In the genomic region with DNA sequence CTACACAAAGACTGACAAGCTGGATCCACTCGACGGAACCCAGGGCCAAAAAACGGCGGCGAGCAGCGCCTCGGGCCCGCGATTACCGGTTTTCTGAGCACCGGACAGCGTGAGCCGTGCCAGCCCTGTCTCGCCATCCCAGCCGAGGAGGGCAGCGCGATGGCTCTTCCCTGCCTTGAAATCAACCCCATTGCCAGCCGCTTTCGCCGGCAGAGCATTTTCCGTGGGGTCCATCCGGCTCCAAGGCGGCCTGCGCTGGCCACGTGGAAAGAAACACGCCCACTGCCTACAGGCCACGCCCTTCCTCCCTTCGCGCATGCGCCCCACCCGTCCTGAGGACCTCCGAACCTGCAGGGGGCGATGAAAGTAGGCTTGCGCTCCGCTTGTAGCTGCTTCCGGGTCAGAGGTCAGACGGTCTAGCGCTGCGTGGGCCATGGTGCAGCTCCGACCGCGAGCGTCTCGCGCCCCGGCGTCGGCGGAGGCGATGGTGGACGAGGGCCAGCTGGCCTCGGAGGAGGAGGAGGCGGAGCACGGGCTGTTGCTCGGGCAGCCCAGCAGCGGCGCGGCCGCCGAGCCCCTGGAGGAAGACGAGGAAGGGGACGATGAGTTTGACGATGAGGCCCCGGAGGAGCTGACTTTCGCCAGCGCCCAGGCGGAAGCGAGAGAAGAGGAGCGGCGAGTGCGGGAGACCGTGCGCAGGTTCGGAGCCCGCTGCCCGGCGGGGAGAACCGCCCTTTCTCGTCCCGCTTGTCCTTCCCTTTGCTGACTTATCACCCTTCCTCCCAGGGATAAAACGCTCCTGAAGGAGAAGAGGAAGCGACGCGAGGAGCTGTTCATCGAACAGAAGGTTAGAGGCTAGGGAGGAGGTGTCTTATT, we compare ENCODE assay signal across 1 cellular context.
TF ChIP-seq lines count a peak whose summit lies in the region.

Gene NOL7 (plus strand): TSS at position 410 of the 876 bp plus-strand sequence. CDS start 24 bp downstream, at position 434.

TF ChIP-seq in K562, 482 proteins besides CTCF, POLR2A, EP300 and RAD21 (continued from another document and continues in another):
- TF ChIP-seq, protein P1, sequence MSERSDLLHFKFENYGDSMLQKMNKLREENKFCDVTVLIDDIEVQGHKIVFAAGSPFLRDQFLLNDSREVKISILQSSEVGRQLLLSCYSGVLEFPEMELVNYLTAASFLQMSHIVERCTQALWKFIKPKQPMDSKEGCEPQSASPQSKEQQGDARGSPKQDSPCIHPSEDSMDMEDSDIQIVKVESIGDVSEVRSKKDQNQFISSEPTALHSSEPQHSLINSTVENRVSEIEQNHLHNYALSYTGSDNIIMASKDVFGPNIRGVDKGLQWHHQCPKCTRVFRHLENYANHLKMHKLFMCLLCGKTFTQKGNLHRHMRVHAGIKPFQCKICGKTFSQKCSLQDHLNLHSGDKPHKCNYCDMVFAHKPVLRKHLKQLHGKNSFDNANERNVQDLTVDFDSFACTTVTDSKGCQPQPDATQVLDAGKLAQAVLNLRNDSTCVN (CRISPR knock-in tag; IDR thresholded peaks at IDR 0.05) = 0 out of 2 replicates have a peak, but pooled peaks have one; percentile 8
- TF ChIP-seq ZNF507 (tag; conservative IDR thresholded peaks at IDR 0.05) = no peak
- peak; percentile 67 for TF ChIP-seq RAD51 (IDR thresholded peaks at IDR 0.05; ENCODE audit: borderline replicate concordance, low read depth)
- peak; percentile 100 for TF ChIP-seq THAP12 (CRISPR knock-in tag; IDR thresholded peaks at IDR 0.05)
- TF ChIP-seq PCBP1 (IDR thresholded peaks at IDR 0.05; ENCODE audit: low read depth, low read length, poor library complexity, severe bottlenecking) = peak; percentile 91
- peak; percentile 93 for TF ChIP-seq USF1 (CRISPR knock-in tag; IDR thresholded peaks at IDR 0.05)
- TF ChIP-seq, protein P2, sequence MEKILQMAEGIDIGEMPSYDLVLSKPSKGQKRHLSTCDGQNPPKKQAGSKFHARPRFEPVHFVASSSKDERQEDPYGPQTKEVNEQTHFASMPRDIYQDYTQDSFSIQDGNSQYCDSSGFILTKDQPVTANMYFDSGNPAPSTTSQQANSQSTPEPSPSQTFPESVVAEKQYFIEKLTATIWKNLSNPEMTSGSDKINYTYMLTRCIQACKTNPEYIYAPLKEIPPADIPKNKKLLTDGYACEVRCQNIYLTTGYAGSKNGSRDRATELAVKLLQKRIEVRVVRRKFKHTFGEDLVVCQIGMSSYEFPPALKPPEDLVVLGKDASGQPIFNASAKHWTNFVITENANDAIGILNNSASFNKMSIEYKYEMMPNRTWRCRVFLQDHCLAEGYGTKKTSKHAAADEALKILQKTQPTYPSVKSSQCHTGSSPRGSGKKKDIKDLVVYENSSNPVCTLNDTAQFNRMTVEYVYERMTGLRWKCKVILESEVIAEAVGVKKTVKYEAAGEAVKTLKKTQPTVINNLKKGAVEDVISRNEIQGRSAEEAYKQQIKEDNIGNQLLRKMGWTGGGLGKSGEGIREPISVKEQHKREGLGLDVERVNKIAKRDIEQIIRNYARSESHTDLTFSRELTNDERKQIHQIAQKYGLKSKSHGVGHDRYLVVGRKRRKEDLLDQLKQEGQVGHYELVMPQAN (IDR thresholded peaks at IDR 0.05; ENCODE audit: borderline replicate concordance) = peak; percentile 100
- no peak for TF ChIP-seq DEAF1 (CRISPR knock-in tag; IDR thresholded peaks at IDR 0.05)
- peak; percentile 93 for TF ChIP-seq TARDBP (IDR thresholded peaks at IDR 0.05)
- TF ChIP-seq TRIM24 (IDR thresholded peaks at IDR 0.05) = peak in 1 of 2 experiments; percentile 60; a peak in 1 of 4 replicates
- peak; percentile 86 for TF ChIP-seq GTF2E2 (tag; IDR thresholded peaks at IDR 0.05)
- peak; percentile 87 for TF ChIP-seq ZNF263 (CRISPR knock-in tag; IDR thresholded peaks at IDR 0.05; ENCODE audit: borderline replicate concordance)
- peak; percentile 97 for TF ChIP-seq MXD1 (CRISPR knock-in tag; IDR thresholded peaks at IDR 0.05; ENCODE audit: borderline replicate concordance, poor library complexity, severe bottlenecking)
- peak; percentile 100 for TF ChIP-seq EP400 (IDR thresholded peaks at IDR 0.05)
- TF ChIP-seq, protein P3, sequence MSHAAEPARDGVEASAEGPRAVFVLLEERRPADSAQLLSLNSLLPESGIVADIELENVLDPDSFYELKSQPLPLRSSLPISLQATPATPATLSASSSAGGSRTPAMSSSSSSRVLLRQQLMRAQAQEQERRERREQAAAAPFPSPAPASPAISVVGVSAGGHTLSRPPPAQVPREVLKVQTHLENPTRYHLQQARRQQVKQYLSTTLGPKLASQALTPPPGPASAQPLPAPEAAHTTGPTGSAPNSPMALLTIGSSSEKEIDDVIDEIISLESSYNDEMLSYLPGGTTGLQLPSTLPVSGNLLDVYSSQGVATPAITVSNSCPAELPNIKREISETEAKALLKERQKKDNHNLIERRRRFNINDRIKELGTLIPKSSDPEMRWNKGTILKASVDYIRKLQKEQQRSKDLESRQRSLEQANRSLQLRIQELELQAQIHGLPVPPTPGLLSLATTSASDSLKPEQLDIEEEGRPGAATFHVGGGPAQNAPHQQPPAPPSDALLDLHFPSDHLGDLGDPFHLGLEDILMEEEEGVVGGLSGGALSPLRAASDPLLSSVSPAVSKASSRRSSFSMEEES (CRISPR knock-in tag; IDR thresholded peaks at IDR 0.05) = no peak
- TF ChIP-seq BACH1 (tag; IDR thresholded peaks at IDR 0.05) = no peak
- TF ChIP-seq HBP1 (CRISPR knock-in tag; IDR thresholded peaks at IDR 0.05) = peak; percentile 54
- no peak for TF ChIP-seq PCBP2 (IDR thresholded peaks at IDR 0.05; ENCODE audit: low read depth, low read length, poor library complexity, severe bottlenecking)
- TF ChIP-seq ZNF165 (CRISPR knock-in tag; IDR thresholded peaks at IDR 0.05; ENCODE audit: borderline replicate concordance) = peak; percentile 73; the same call in 1 of the 2 replicates
- peak; percentile 90 for TF ChIP-seq TAF9B (IDR thresholded peaks at IDR 0.05; ENCODE audit: partially characterized antibody)
- TF ChIP-seq, protein P4, sequence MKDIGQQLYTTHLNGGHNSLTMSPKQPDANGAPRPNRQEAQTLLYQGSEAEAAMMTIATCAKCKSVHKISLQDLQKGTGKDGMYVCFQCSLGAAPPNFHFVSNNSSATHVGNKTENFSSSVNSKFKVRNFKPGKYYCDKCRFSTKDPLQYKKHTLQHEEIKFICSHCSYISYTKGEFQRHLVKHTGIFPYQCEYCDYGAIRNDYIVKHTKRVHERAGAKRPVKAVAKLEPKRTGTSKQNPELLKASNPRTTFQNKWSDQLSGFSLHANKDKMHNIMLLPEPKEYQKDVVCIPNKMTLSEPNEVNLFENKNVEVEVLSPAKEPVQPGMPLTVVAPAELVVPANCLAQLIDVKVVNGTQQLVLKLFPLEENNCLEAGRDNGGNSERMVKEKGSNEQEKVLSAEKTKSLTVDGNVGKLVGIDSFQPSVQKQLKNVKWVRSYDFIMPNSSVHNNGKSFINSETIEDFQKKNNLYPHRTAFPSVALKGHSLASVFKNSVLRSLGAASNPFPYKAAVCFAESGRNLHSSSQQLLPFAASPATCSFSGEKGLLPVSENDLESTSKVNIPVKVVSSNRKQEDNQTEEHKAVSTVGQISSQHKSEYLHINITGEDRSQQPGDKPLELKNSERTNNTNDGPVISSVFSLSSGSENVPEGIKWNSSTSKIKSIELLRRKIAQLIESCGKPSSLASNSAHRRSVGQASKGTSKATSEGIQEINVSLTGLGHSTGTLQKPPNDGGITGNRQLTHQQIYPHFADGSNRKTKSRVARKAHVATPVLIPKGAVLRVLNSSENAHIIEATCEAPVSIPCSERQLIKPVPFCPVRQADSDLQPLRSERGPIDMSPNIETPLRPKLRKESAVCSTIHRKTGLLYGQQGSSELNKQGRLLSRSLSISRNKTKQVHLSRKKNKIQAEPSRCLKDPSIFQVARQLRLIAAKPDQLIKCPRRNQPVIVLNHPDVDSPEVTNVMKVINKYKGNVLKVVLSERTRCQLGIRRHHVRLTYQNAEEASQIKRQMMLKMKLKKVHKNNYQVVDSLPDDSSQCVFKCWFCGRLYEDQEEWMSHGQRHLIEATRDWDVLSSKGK (CRISPR knock-in tag; IDR thresholded peaks at IDR 0.05) = no peak
- peak; percentile 90 for TF ChIP-seq NCOA6 (IDR thresholded peaks at IDR 0.05)
- no peak for TF ChIP-seq SRSF9 (IDR thresholded peaks at IDR 0.05; ENCODE audit: borderline replicate concordance, low read depth, low read length)
- TF ChIP-seq POU5F1 (IDR thresholded peaks at IDR 0.05; ENCODE audit: borderline replicate concordance, low read depth, low read length, partially characterized antibody) = peak; percentile 79
- TF ChIP-seq MTA2 (IDR thresholded peaks at IDR 0.05; ENCODE audit: low read depth) = peak; percentile 83
- peak; percentile 68; the same call in 1 of the 2 replicates for TF ChIP-seq TCF3 (CRISPR knock-in tag; IDR thresholded peaks at IDR 0.05)
- TF ChIP-seq ZNF174 (CRISPR knock-in tag; IDR thresholded peaks at IDR 0.05) = no peak
- TF ChIP-seq ZNF280B (CRISPR knock-in tag; IDR thresholded peaks at IDR 0.05) = no peak
- TF ChIP-seq ZNF717 (CRISPR knock-in tag; IDR thresholded peaks at IDR 0.05) = no peak
- TF ChIP-seq JUND (IDR thresholded peaks at IDR 0.05; ENCODE audit: borderline replicate concordance, low read depth, low read length) = peak; percentile 75
- TF ChIP-seq JUND (tag; IDR thresholded peaks at IDR 0.05; ENCODE audit: borderline replicate concordance, low read depth, low read length) = peak; percentile 21; the same call in 1 of the 3 replicates
- TF ChIP-seq BRD9 (IDR thresholded peaks at IDR 0.05; ENCODE audit: low read depth, partially characterized antibody) = no peak
- TF ChIP-seq OTX1 (CRISPR knock-in tag; IDR thresholded peaks at IDR 0.05) = peak; percentile 57
